ENCODE assay signal across 8 cellular contexts in genomic region chr17:59892251-59892848, GRCh38. TPM values are rescaled to one million over a fixed set of nuclear protein-coding genes. Genes with fewer than 3 reads are reported as not detected.
DNase-seq lines count a peak whose midpoint lies in the region; ATAC-seq and TF ChIP-seq lines count a peak whose summit lies in the region.

No MANE protein-coding gene starts in this region.

- peaks cover 56% of the 10 kb centered on the region for H3K4me1 Mint-ChIP-seq in stimulated activated naive CD8-positive, alpha-beta T cell treated with anti-CD3 and anti-CD28 coated beads, Interleukin-15, amount 100 ng/mL, for 72 hours

- peaks cover 0 to 6% of the 10 kb centered on the region in 2 donors for H3K36me3 ChIP-seq in ascending aorta

- peak; percentile 57 for ATAC-seq in GM21381 (IDR thresholded peaks at IDR 0.05; ENCODE audit: unreplicated experiment)
- ATAC-seq in HG03565 (IDR thresholded peaks at IDR 0.05; ENCODE audit: unreplicated experiment) = peak; percentile 49
- no peak for ATAC-seq in stimulated activated naive CD8-positive, alpha-beta T cell treated with anti-CD3 and anti-CD28 coated beads, Interleukin-15, amount 100 ng/mL, for 72 hours

- POLR2A ChIA-PET in AG04449 (lab: Yijun Ruan, JAX) = no interaction called here

- H3K4me3 Mint-ChIP-seq in stimulated activated naive CD8-positive, alpha-beta T cell treated with anti-CD3 and anti-CD28 coated beads, Interleukin-15, amount 100 ng/mL, for 72 hours = peak overlapping the region; percentile 99 to 100

- TF ChIP-seq CTCF in AG04449 (IDR thresholded peaks at IDR 0.05; ENCODE audit: insufficient read depth, low read length, missing control alignments) = no peak
- no peak for TF ChIP-seq CTCF in ascending aorta (IDR thresholded peaks at IDR 0.05)

- H3K4me3 ChIP-seq in AG04449 (ENCODE audit: low read depth, low read length) (peak overlapping the region; percentile 89), ascending aorta (peak overlapping the region; percentile 75 to 76)

- H3K27me3 ChIP-seq in ascending aorta = no peaks in the 10 kb centered on the region

- no peaks in the 10 kb centered on the region for H3K9me3 Mint-ChIP-seq in stimulated activated naive CD8-positive, alpha-beta T cell treated with anti-CD3 and anti-CD28 coated beads, Interleukin-15, amount 100 ng/mL, for 72 hours

- peak overlapping the region; percentile 100 for H3K27ac Mint-ChIP-seq in stimulated activated naive CD8-positive, alpha-beta T cell treated with anti-CD3 and anti-CD28 coated beads, Interleukin-15, amount 100 ng/mL, for 72 hours

- intact Hi-C loops in ascending aorta (cut with DNase I) = no loop called here

- DNase-seq in AG04449 (ENCODE audit: low read depth, low spot score) (no peak), ascending aorta (ENCODE audit: low spot score in 2 of 2) (no peak), iPS-NIHi7 (ENCODE audit: extremely low spot score) (peak; percentile 59), NCI-H1105 treated with DMSO at 0.1 percent for 48 hours (lab: John Stamatoyannopoulos, UW) (no peak), NCI-H1930 (lab: John Stamatoyannopoulos, UW) (no peak)
- no peak for DNase-seq in stimulated activated naive CD8-positive, alpha-beta T cell treated with anti-CD3 and anti-CD28 coated beads, Interleukin-15, amount 100 ng/mL, for 72 hours

- CTCF ChIA-PET in AG04449 (lab: Yijun Ruan, JAX) = interaction anchor here (0.5 to 2.4 kb wide), 7 partner anchors 11 to 506 kb away, joined by 3 to 13 read pairs (median 4); no protein-coding TSS in a partner anchor

- no peaks in the 10 kb centered on the region for H3K9me3 ChIP-seq in ascending aorta

- no peaks in the 10 kb centered on the region for H3K27me3 Mint-ChIP-seq in stimulated activated naive CD8-positive, alpha-beta T cell treated with anti-CD3 and anti-CD28 coated beads, Interleukin-15, amount 100 ng/mL, for 72 hours

- H3K4me1 ChIP-seq in ascending aorta = peaks cover 0 to 14% of the 10 kb centered on the region in 2 donors

- H3K27ac ChIP-seq in ascending aorta = peak overlapping the region; percentile 10 to 68

RNA-seq across cellular contexts. Expression of gene TUBD1, which starts 0.4 kb away (rescaled TPM):
- total RNA-seq in ascending aorta = 0.64 TPM

RNA-seq across cellular contexts. Expression of gene RPS6KB1, which starts 0.6 kb away (rescaled TPM):
- total RNA-seq in ascending aorta = 9.3 TPM
